ENCODE assay signal across 8 cellular contexts in genomic region chr11:47399860-47400812, GRCh38. TPM values are rescaled to one million over a fixed set of nuclear protein-coding genes. Genes with fewer than 3 reads are reported as not detected.
DNase-seq lines count a peak whose midpoint lies in the region; ATAC-seq and TF ChIP-seq lines count a peak whose summit lies in the region.

No MANE protein-coding gene starts in this region.

- H3K4me3 ChIP-seq in SU-DHL-6 (ENCODE audit: insufficient read depth, low read length, poor library complexity, severe bottlenecking) (peak overlapping the region; percentile 62), duodenal mucosa (ENCODE audit: low read depth in 1 of 2, low read length in 2 of 2) (peak overlapping the region; percentile 69 to 70), mucosa of descending colon (no peak overlapping the region)

- intact Hi-C loops in mucosa of descending colon (cut with DNase I, micrococcal nuclease), result no loop called here

- H3K36me3 ChIP-seq in SU-DHL-6 (ENCODE audit: low read length), result no peaks in the 10 kb centered on the region
- H3K36me3 ChIP-seq in duodenal mucosa (ENCODE audit: control insufficient read depth in 1 of 2, insufficient read depth in 2 of 2, low read length in 2 of 2), result no peaks in the 10 kb centered on the region
- no peaks in the 10 kb centered on the region for H3K36me3 ChIP-seq in mucosa of descending colon (ENCODE audit: low read depth)

- no peaks in the 10 kb centered on the region for H3K27me3 ChIP-seq in SU-DHL-6 (ENCODE audit: low read length)
- H3K27me3 ChIP-seq in duodenal mucosa (ENCODE audit: control insufficient read depth in 1 of 2, insufficient read depth in 2 of 2, low read length in 2 of 2), result no peaks in the 10 kb centered on the region

- H3F3A ChIP-seq in SU-DHL-6 (ENCODE audit: insufficient read depth), result peaks cover 30% of the 10 kb centered on the region

- no peak overlapping the region for H2AFZ ChIP-seq in SU-DHL-6 (ENCODE audit: low read depth, low read length, severe bottlenecking)

- H3K79me2 ChIP-seq in SU-DHL-6 (ENCODE audit: insufficient read depth, low read length), result no peaks in the 10 kb centered on the region

- no peaks in the 10 kb centered on the region for H3K9me3 ChIP-seq in SU-DHL-6 (ENCODE audit: insufficient read depth, low read length)
- no peaks in the 10 kb centered on the region for H3K9me3 ChIP-seq in duodenal mucosa (ENCODE audit: control insufficient read depth in 1 of 2, low read length in 2 of 2)
- H3K9me3 ChIP-seq in mucosa of descending colon, result no peaks in the 10 kb centered on the region

- peak overlapping the region; percentile 94 for H3K4me2 ChIP-seq in SU-DHL-6 (ENCODE audit: low read depth, low read length, poor library complexity, severe bottlenecking)

- ATAC-seq in HG02970 (IDR thresholded peaks at IDR 0.05; ENCODE audit: low FRiP score, unreplicated experiment), result peak; percentile 30
- ATAC-seq in mucosa of descending colon, result peak; percentile 82

- no peaks in the 10 kb centered on the region for H4K20me1 ChIP-seq in SU-DHL-6 (ENCODE audit: low read depth, low read length)

- H3K9me2 ChIP-seq in SU-DHL-6 (replicated peaks; ENCODE audit: insufficient read depth, low read length), result no peaks in the 10 kb centered on the region

- H3K9ac ChIP-seq in SU-DHL-6 (ENCODE audit: low read length) (peak overlapping the region; percentile 70), duodenal mucosa (ENCODE audit: low read depth in 1 of 2, low read length in 2 of 2) (peak overlapping the region; percentile 43 to 63)

- H3K4me1 ChIP-seq in duodenal mucosa (ENCODE audit: control insufficient read depth in 1 of 2, insufficient read depth in 2 of 2, low read length in 2 of 2) (peaks cover 0 to 13% of the 10 kb centered on the region in 2 donors), mucosa of descending colon (ENCODE audit: low read depth) (no peaks in the 10 kb centered on the region)

- no peak for TF ChIP-seq CTCF in SU-DHL-6 (IDR thresholded peaks at IDR 0.05; ENCODE audit: insufficient read depth, low read length, poor library complexity, severe bottlenecking)
- TF ChIP-seq CTCF in mucosa of descending colon (IDR thresholded peaks at IDR 0.05), result no peak

- DNase-seq in stimulated activated CD4-positive, alpha-beta T cell treated with anti-CD3 and anti-CD28 coated beads, Interleukin-12 subunit alpha, Interleukin-12 subunit beta, amount 100 ng/mL, for 4 hours, result peak; percentile 40
- no peak for DNase-seq in stimulated activated CD4-positive, alpha-beta T cell treated with anti-CD3 and anti-CD28 coated beads, Interleukin-2, amount 100 ng/mL, for 48 hours
- DNase-seq in mucosa of descending colon (peak in 2 of 3 donors; percentile 64 to 69), KG1 (lab: John Stamatoyannopoulos, UW) (no peak), NCI-H524 treated with DMSO at 0.1 percent for 48 hours (lab: John Stamatoyannopoulos, UW) (no peak)

- H3K27ac ChIP-seq in SU-DHL-6 (ENCODE audit: low read depth, low read length), result peak overlapping the region; percentile 98
- H3K27ac ChIP-seq in duodenal mucosa (ENCODE audit: low read depth, low read length), result no peak overlapping the region

RNA-seq across cellular contexts. Expression of gene SLC39A13, which starts 8.3 kb away (rescaled TPM):
- 10 to 100 TPM; 14.4 to 30.9 (median 21.4) TPM for total RNA-seq in mucosa of descending colon

RNA-seq across cellular contexts. Expression of gene SPI1, which starts 21.8 kb away (rescaled TPM):
- 10 to 100 TPM in 2 of 3 donors, 1 to 10 TPM in 1; 4.9 to 21.0 (median 20.6) TPM for total RNA-seq in mucosa of descending colon

RNA-seq across cellular contexts. Expression of gene PSMC3, which starts 26.1 kb away (rescaled TPM):
- 100 to 1,000 TPM in 1 of 3 donors, 10 to 100 TPM in 2; 70.7 to 115 (median 91.0) TPM for total RNA-seq in mucosa of descending colon

RNA-seq across cellular contexts. Expression of gene MYBPC3, which starts 47.6 kb away (rescaled TPM):
- total RNA-seq in mucosa of descending colon, result 1 to 10 TPM in 1 of 3 donors, under 1 TPM in 2; 0.06 to 1.1 (median 0.09) TPM

RNA-seq across cellular contexts. Expression of gene RAPSN, which starts 48.8 kb away (rescaled TPM):
- under 1 TPM; 0.41 to 0.96 (median 0.95) TPM for total RNA-seq in mucosa of descending colon

Comparison
In these comparisons a context has a peak if more than half of its experiments do, and no peak if none do; other contexts are left out.
1. DNase-seq: peak in stimulated activated CD4-positive, alpha-beta T cell treated with anti-CD3 and anti-CD28 coated beads, Interleukin-12 subunit alpha, Interleukin-12 subunit beta, amount 100 ng/mL, for 4 hours (single experiment) and mucosa of descending colon (2 of 3); none in stimulated activated CD4-positive, alpha-beta T cell treated with anti-CD3 and anti-CD28 coated beads, Interleukin-2, amount 100 ng/mL, for 48 hours (0 of 2), KG1 (single experiment) and NCI-H524 treated with DMSO at 0.1 percent for 48 hours (single experiment).